In the genomic region with DNA sequence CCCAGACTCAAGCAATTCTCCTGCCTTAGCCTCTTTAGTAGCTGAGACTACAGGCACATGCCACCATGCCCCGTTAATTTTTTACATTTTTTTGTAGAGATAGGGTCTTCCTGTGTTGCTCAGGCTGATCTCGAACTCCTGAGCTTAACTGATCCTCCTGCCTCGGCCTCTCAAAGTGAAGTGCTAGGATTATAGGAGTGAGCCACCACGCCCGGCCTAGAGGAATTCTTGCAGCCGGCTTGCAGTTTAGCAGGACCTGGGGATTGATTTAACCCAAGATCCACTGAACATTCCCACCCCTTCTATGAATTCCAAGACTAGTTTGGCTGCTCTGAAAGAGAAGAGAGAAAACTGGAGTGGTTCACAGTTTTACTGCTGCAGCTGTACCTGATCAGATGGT, we compare ENCODE assay signal across 21 cellular contexts.
"Had no signal": no experiment of that assay in that cellular context is flagged by ENCODE, and none has a peak within 500 bp of the region (broad histone marks: within the 10 kb centered on the region; RNA-seq: fewer than 3 reads in every experiment).

No MANE protein-coding gene starts in this region.

- H3K4me3 Mint-ChIP-seq: endodermal cell; stimulated activated naive B cell treated with anti-CD40 and anti-IgM and Interleukin-4, amounts not matched to agents 10 μg/mL and 1 μg/mL and 100 μg/mL, for 72 hours; stimulated activated naive CD8-positive, alpha-beta T cell treated with anti-CD3 and anti-CD28 coated beads, Interleukin-15, amount 100 ng/mL, for 72 hours had no signal

- H3K9me3 ChIP-seq: colonic mucosa, gastrocnemius medialis, heart right ventricle, neutrophil, psoas muscle, right lobe of liver, spleen, testis, tibial nerve had no signal

- H3K27ac Mint-ChIP-seq: endodermal cell; stimulated activated naive B cell treated with anti-CD40 and anti-IgM and Interleukin-4, amounts not matched to agents 10 μg/mL and 1 μg/mL and 100 μg/mL, for 72 hours; stimulated activated naive CD8-positive, alpha-beta T cell treated with anti-CD3 and anti-CD28 coated beads, Interleukin-15, amount 100 ng/mL, for 72 hours had no signal

- H3K27me3 Mint-ChIP-seq: naive B cell; stimulated activated naive B cell treated with anti-CD40 and anti-IgM and Interleukin-4, amounts not matched to agents 10 μg/mL and 1 μg/mL and 100 μg/mL, for 72 hours; stimulated activated naive CD8-positive, alpha-beta T cell treated with anti-CD3 and anti-CD28 coated beads, Interleukin-15, amount 100 ng/mL, for 72 hours had no signal

- H3K27me3 ChIP-seq: colonic mucosa, gastrocnemius medialis, heart right ventricle, neutrophil, right lobe of liver, spleen, testis, tibial nerve had no signal

- ATAC-seq: gastrocnemius medialis; right lobe of liver; stimulated activated naive B cell treated with anti-CD40 and anti-IgM and Interleukin-4, amounts not matched to agents 10 μg/mL and 1 μg/mL and 100 μg/mL, for 72 hours; stimulated activated naive CD8-positive, alpha-beta T cell treated with anti-CD3 and anti-CD28 coated beads, Interleukin-15, amount 100 ng/mL, for 72 hours had no signal

- H3K27ac ChIP-seq: colonic mucosa, gastrocnemius medialis, heart right ventricle, neutrophil, psoas muscle, right lobe of liver, spleen, testis, tibial nerve had no signal

- H3K4me3 ChIP-seq: colonic mucosa, gastrocnemius medialis, heart right ventricle, psoas muscle, right lobe of liver, spleen, testis, tibial nerve had no signal

- H3K4me1 ChIP-seq: colonic mucosa had no signal

- H3K9me3 Mint-ChIP-seq: endodermal cell; naive B cell; stimulated activated naive B cell treated with anti-CD40 and anti-IgM and Interleukin-4, amounts not matched to agents 10 μg/mL and 1 μg/mL and 100 μg/mL, for 72 hours; stimulated activated naive CD8-positive, alpha-beta T cell treated with anti-CD3 and anti-CD28 coated beads, Interleukin-15, amount 100 ng/mL, for 72 hours had no signal

- DNase-seq: colonic mucosa; dermis blood vessel endothelial cell; endodermal cell; gastrocnemius medialis; heart right ventricle; hypothalamus; kidney glomerular epithelial cell; mesendoderm; naive B cell; psoas muscle; retina; right lobe of liver; spleen; stimulated activated CD4-positive, alpha-beta T cell treated with anti-CD3 and anti-CD28 coated beads, Interleukin-15, amount 100 ng/mL, for 24 hours; stimulated activated CD4-positive, alpha-beta T cell treated with anti-CD3 and anti-CD28 coated beads, Interleukin-1b, Interleukin-23, amount 100 ng/mL, for 48 hours; stimulated activated CD4-positive, alpha-beta T cell treated with anti-CD3 and anti-CD28 coated beads, Interleukin-4, amount 100 ng/mL, for 24 hours; stimulated activated naive B cell treated with anti-CD40 and anti-IgM and Interleukin-4, amounts not matched to agents 10 μg/mL and 1 μg/mL and 100 μg/mL, for 72 hours; stimulated activated naive CD8-positive, alpha-beta T cell treated with anti-CD3 and anti-CD28 coated beads, Interleukin-15, amount 100 ng/mL, for 72 hours; testis had no signal

- H3K36me3 ChIP-seq: colonic mucosa, gastrocnemius medialis, right lobe of liver had no signal
